Comparison of ENCODE assay signal across 23 cellular contexts in genomic region chr4:52244103-52244772, GRCh38.
DNase-seq lines count a peak whose midpoint lies in the region; ATAC-seq and TF ChIP-seq lines count a peak whose summit lies in the region.
"Had no signal": no experiment of that assay in that cellular context is flagged by ENCODE, and none has a peak within 500 bp of the region (broad histone marks: within the 10 kb centered on the region; RNA-seq: fewer than 3 reads in every experiment).

No MANE protein-coding gene starts in this region.

- TF ChIP-seq CTCF in brain (conservative IDR thresholded peaks at IDR 0.05) (no peak), retinal pigment epithelial cell (conservative IDR thresholded peaks at IDR 0.05; ENCODE audit: low read depth, low read length) (no peak), psoas muscle (IDR thresholded peaks at IDR 0.05) (no peak)

- H3K4me3 ChIP-seq in retinal pigment epithelial cell (ENCODE audit: low read length) (no peak overlapping the region), psoas muscle (no peak overlapping the region)
- H3K4me3 ChIP-seq: gastrocnemius medialis, prostate gland had no signal

- no peaks in the 10 kb centered on the region for H3K27me3 ChIP-seq in psoas muscle (ENCODE audit: insufficient read depth in 3 of 3, low read length in 2 of 3)
- H3K27me3 ChIP-seq: gastrocnemius medialis had no signal

- H3K36me3 Mint-ChIP-seq in brain: no peaks in the 10 kb centered on the region
- H3K36me3 Mint-ChIP-seq: memory B cell had no signal

- DNase-seq in NCI-H1417 (lab: John Stamatoyannopoulos, UW): peak in 2 of 3 experiments; percentile 69 to 83
- DNase-seq in NCI-H1417 treated with DMSO at 0.1 percent for 48 hours (lab: John Stamatoyannopoulos, UW): no peak
- DNase-seq in NCI-H187 treated with DMSO at 0.1 percent for 48 hours (lab: John Stamatoyannopoulos, UW): peak; percentile 54
- peak; percentile 2 for DNase-seq in retinal pigment epithelial cell (ENCODE audit: low read depth)
- DNase-seq in RPMI8226: no peak
- DNase-seq in NCI-H82 (lab: John Stamatoyannopoulos, UW): no peak
- no peak for DNase-seq in psoas muscle
- DNase-seq: activated CD4-positive, alpha-beta T cell treated with anti-CD3 and anti-CD28 coated beads for 36 hours; activated gamma-delta T cell; activated T-cell treated with anti-CD3 and anti-CD28 coated beads, Interleukin-2, amount 50 U/mL, for 24 hours; CD4-positive, alpha-beta T cell; gastrocnemius medialis; GDM1; HCEC 1CT; NCI-H2171; small intestine; stimulated activated CD8-positive, alpha-beta memory T cell treated with anti-CD3 and anti-CD28 coated beads, Interleukin-4, amount 100 ng/mL, for 48 hours; stimulated activated naive CD8-positive, alpha-beta T cell treated with anti-CD3 and anti-CD28 coated beads, Interleukin-15, amount 100 ng/mL, for 72 hours had no signal

- H3K27ac Mint-ChIP-seq in brain: peak overlapping the region; percentile 14 to 93 (median 75)
- H3K27ac Mint-ChIP-seq: activated CD4-positive, alpha-beta T cell treated with anti-CD3 and anti-CD28 coated beads for 36 hours; activated T-cell treated with anti-CD3 and anti-CD28 coated beads, Interleukin-2, amount 50 U/mL, for 24 hours; CD4-positive, alpha-beta T cell; memory B cell; stimulated activated naive CD8-positive, alpha-beta T cell treated with anti-CD3 and anti-CD28 coated beads, Interleukin-15, amount 100 ng/mL, for 72 hours; T-helper 2 cell treated with Interferon-gamma antibody and Interleukin-4, amounts not matched to agents 5 μg/mL and 100 μg/mL, for 36 hours had no signal

- H3K27ac ChIP-seq in psoas muscle: no peak overlapping the region
- H3K27ac ChIP-seq: gastrocnemius medialis, prostate gland had no signal

- peaks cover 0 to 8% (median 2%) of the 10 kb centered on the region in 5 experiments for H3K9me3 Mint-ChIP-seq in brain

- intact Hi-C loops in psoas muscle (cut with DNase I): no loop called here

- no peaks in the 10 kb centered on the region for H3K9me3 ChIP-seq in psoas muscle
- H3K9me3 ChIP-seq: gastrocnemius medialis, prostate gland had no signal

- no peaks in the 10 kb centered on the region for H3K4me1 ChIP-seq in psoas muscle
- H3K4me1 ChIP-seq: prostate gland had no signal

- no peaks in the 10 kb centered on the region for H3K36me3 ChIP-seq in psoas muscle (ENCODE audit: insufficient read depth in 1 of 2, low read depth in 1 of 2)
- H3K36me3 ChIP-seq: gastrocnemius medialis, prostate gland had no signal

- no peaks in the 10 kb centered on the region for H3K27me3 Mint-ChIP-seq in brain
- H3K27me3 Mint-ChIP-seq: activated CD4-positive, alpha-beta T cell treated with anti-CD3 and anti-CD28 coated beads for 36 hours; activated T-cell treated with anti-CD3 and anti-CD28 coated beads, Interleukin-2, amount 50 U/mL, for 24 hours; CD4-positive, alpha-beta T cell; central memory CD8-positive, alpha-beta T cell; stimulated activated naive CD8-positive, alpha-beta T cell treated with anti-CD3 and anti-CD28 coated beads, Interleukin-15, amount 100 ng/mL, for 72 hours had no signal

- peak overlapping the region in 1 of 5 experiments; percentile 35 for H3K4me3 Mint-ChIP-seq in brain
- H3K4me3 Mint-ChIP-seq: activated CD4-positive, alpha-beta T cell treated with anti-CD3 and anti-CD28 coated beads for 36 hours; activated T-cell treated with anti-CD3 and anti-CD28 coated beads, Interleukin-2, amount 50 U/mL, for 24 hours; CD4-positive, alpha-beta T cell; central memory CD8-positive, alpha-beta T cell; memory B cell; stimulated activated naive CD8-positive, alpha-beta T cell treated with anti-CD3 and anti-CD28 coated beads, Interleukin-15, amount 100 ng/mL, for 72 hours; T-helper 2 cell treated with Interferon-gamma antibody and Interleukin-4, amounts not matched to agents 5 μg/mL and 100 μg/mL, for 36 hours had no signal

- ATAC-seq in psoas muscle: no peak
- ATAC-seq: activated CD4-positive, alpha-beta T cell treated with anti-CD3 and anti-CD28 coated beads for 36 hours; gastrocnemius medialis; stimulated activated naive CD8-positive, alpha-beta T cell treated with anti-CD3 and anti-CD28 coated beads, Interleukin-15, amount 100 ng/mL, for 72 hours had no signal

- WGBS in psoas muscle, 3 donors: 29 to 44% (median 35%) methylated on average over 7 of the region's 7 CpGs

- peaks cover 60% of the 10 kb centered on the region for H3K4me1 Mint-ChIP-seq in brain
- H3K4me1 Mint-ChIP-seq: activated CD4-positive, alpha-beta T cell treated with anti-CD3 and anti-CD28 coated beads for 36 hours; central memory CD8-positive, alpha-beta T cell; memory B cell; stimulated activated naive CD8-positive, alpha-beta T cell treated with anti-CD3 and anti-CD28 coated beads, Interleukin-15, amount 100 ng/mL, for 72 hours had no signal

Comparison
In these comparisons a context has a peak if more than half of its experiments do, and no peak if none do; other contexts are left out.
1. DNase-seq: peak in NCI-H1417 (2 of 3), NCI-H187 treated with DMSO at 0.1 percent for 48 hours (single experiment) and retinal pigment epithelial cell (single experiment); none in NCI-H1417 treated with DMSO at 0.1 percent for 48 hours (single experiment), RPMI8226 (single experiment), NCI-H82 (single experiment) and psoas muscle (0 of 2).